19 cellular contexts compared by ENCODE assay signal in genomic region chr11:128585498-128586238, GRCh38. TPM values are rescaled to one million over a fixed set of nuclear protein-coding genes. Genes with fewer than 3 reads are reported as not detected.
DNase-seq lines count a peak whose midpoint lies in the region; ATAC-seq and TF ChIP-seq lines count a peak whose summit lies in the region.
"Had no signal": no experiment of that assay in that cellular context is flagged by ENCODE, and none has a peak within 500 bp of the region (broad histone marks: within the 10 kb centered on the region; RNA-seq: fewer than 3 reads in every experiment).

No MANE protein-coding gene starts in this region.

- no peaks in the 10 kb centered on the region for H3K36me3 Mint-ChIP-seq in MCF 10A (ENCODE audit: insufficient read depth, unreplicated experiment)
- H3K36me3 Mint-ChIP-seq in endodermal cell (ENCODE audit: low read depth): no peaks in the 10 kb centered on the region
- H3K36me3 Mint-ChIP-seq in stimulated activated memory B cell treated with anti-CD40 and anti-IgM and Interleukin-4, amounts not matched to agents 10 μg/mL and 1 μg/mL and 100 μg/mL, for 72 hours: no peaks in the 10 kb centered on the region

- H3K4me1 ChIP-seq in breast epithelium (no peaks in the 10 kb centered on the region), endodermal cell (ENCODE audit: control insufficient read depth, insufficient read depth, low read length) (peaks cover 8% of the 10 kb centered on the region), left lung (peaks cover 0 to 36% of the 10 kb centered on the region in 2 donors)
- H3K4me1 ChIP-seq: adrenal gland, sigmoid colon had no signal

- WGBS in endodermal cell (ENCODE audit: insufficient coverage in 1 of 2, insufficient read length in 1 of 2), 2 experiments: 22 to 28% methylated on average over 8 to 14 of the region's 14 CpGs

- no peak for TF ChIP-seq POLR2A in breast epithelium (IDR thresholded peaks at IDR 0.05)

- POLR2A ChIA-PET in MCF 10A (lab: Yijun Ruan, JAX): no interaction called here

- intact Hi-C loops in breast epithelium (cut with DNase I; ENCODE audit: low total_unique reads) (no loop called here), MCF 10A (cut with micrococcal nuclease) (no loop called here), left lung (cut with DNase I) (no loop called here)

- CTCF ChIA-PET in MCF 10A (lab: Yijun Ruan, JAX): no interaction called here

- no peak overlapping the region for H3K27ac Mint-ChIP-seq in MCF 10A (ENCODE audit: low read depth, unreplicated experiment)
- no peak overlapping the region for H3K27ac Mint-ChIP-seq in endodermal cell
- H3K27ac Mint-ChIP-seq in stimulated activated memory B cell treated with anti-CD40 and anti-IgM and Interleukin-4, amounts not matched to agents 10 μg/mL and 1 μg/mL and 100 μg/mL, for 72 hours: peak overlapping the region; percentile 5
- H3K27ac Mint-ChIP-seq: activated CD8-positive, alpha-beta T cell treated with anti-CD3 and anti-CD28 coated beads for 36 hours; CD4-positive, alpha-beta T cell had no signal

- BruUV-seq in MCF 10A (replicated peaks; lab: Mats Ljungman, UMichigan): no TSS peak

- peaks cover 23% of the 10 kb centered on the region for H3K27me3 Mint-ChIP-seq in MCF 10A (ENCODE audit: insufficient read depth, unreplicated experiment)
- H3K27me3 Mint-ChIP-seq in endodermal cell (ENCODE audit: insufficient read depth): peaks cover 87% of the 10 kb centered on the region
- no peaks in the 10 kb centered on the region for H3K27me3 Mint-ChIP-seq in stimulated activated memory B cell treated with anti-CD40 and anti-IgM and Interleukin-4, amounts not matched to agents 10 μg/mL and 1 μg/mL and 100 μg/mL, for 72 hours
- H3K27me3 Mint-ChIP-seq: activated CD8-positive, alpha-beta T cell treated with anti-CD3 and anti-CD28 coated beads for 36 hours; activated T-helper 17 cell treated with anti-CD3 and anti-CD28 coated beads, Interleukin-2, amount 50 U/mL, for 72 hours; CD4-positive, alpha-beta T cell had no signal

- H3K9me3 ChIP-seq in breast epithelium (no peaks in the 10 kb centered on the region), endodermal cell (ENCODE audit: control insufficient read depth, low read length) (peaks cover 4% of the 10 kb centered on the region), left lung (no peaks in the 10 kb centered on the region)
- H3K9me3 ChIP-seq: A549, adrenal gland, neutrophil, sigmoid colon had no signal

- H3K36me3 ChIP-seq in breast epithelium (no peaks in the 10 kb centered on the region), endodermal cell (ENCODE audit: control insufficient read depth, insufficient read depth, low read length) (no peaks in the 10 kb centered on the region), left lung (no peaks in the 10 kb centered on the region)
- H3K36me3 ChIP-seq: adrenal gland, neutrophil, sigmoid colon had no signal

- H3K9ac ChIP-seq in endodermal cell (ENCODE audit: extremely low read depth, low read length, poor library complexity, severe bottlenecking): no peak overlapping the region

- ATAC-seq in left lung (peak; percentile 55), HG03439 (IDR thresholded peaks at IDR 0.05; ENCODE audit: unreplicated experiment) (no peak)
- no peak for ATAC-seq in stimulated activated memory B cell treated with anti-CD40 and anti-IgM and Interleukin-4, amounts not matched to agents 10 μg/mL and 1 μg/mL and 100 μg/mL, for 72 hours
- ATAC-seq: A549; activated CD8-positive, alpha-beta T cell treated with anti-CD3 and anti-CD28 coated beads for 36 hours; activated T-helper 17 cell treated with anti-CD3 and anti-CD28 coated beads, Interleukin-2, amount 50 U/mL, for 72 hours had no signal

- H3K27ac ChIP-seq in breast epithelium (peak overlapping the region in 1 of 2 donors; percentile 50), endodermal cell (ENCODE audit: low read depth, low read length) (no peak overlapping the region), left lung (peak overlapping the region in 1 of 2 donors; percentile 35)
- H3K27ac ChIP-seq: A549, neutrophil had no signal

- H3K4me1 Mint-ChIP-seq in MCF 10A (ENCODE audit: insufficient read depth, unreplicated experiment) (peaks cover 8% of the 10 kb centered on the region), endodermal cell (peaks cover 41% of the 10 kb centered on the region)
- peaks cover 19% of the 10 kb centered on the region for H3K4me1 Mint-ChIP-seq in stimulated activated memory B cell treated with anti-CD40 and anti-IgM and Interleukin-4, amounts not matched to agents 10 μg/mL and 1 μg/mL and 100 μg/mL, for 72 hours

- no peak overlapping the region for H3K4me3 Mint-ChIP-seq in MCF 10A (ENCODE audit: unreplicated experiment)
- H3K4me3 Mint-ChIP-seq in endodermal cell: peak overlapping the region; percentile 53
- H3K4me3 Mint-ChIP-seq in stimulated activated memory B cell treated with anti-CD40 and anti-IgM and Interleukin-4, amounts not matched to agents 10 μg/mL and 1 μg/mL and 100 μg/mL, for 72 hours: no peak overlapping the region
- H3K4me3 Mint-ChIP-seq: activated CD8-positive, alpha-beta T cell treated with anti-CD3 and anti-CD28 coated beads for 36 hours; CD4-positive, alpha-beta T cell had no signal

- H3K4me3 ChIP-seq in breast epithelium (peak overlapping the region; percentile 18 to 47 (median 37)), endodermal cell (ENCODE audit: low read length) (no peak overlapping the region), left lung (peak overlapping the region in 1 of 2 donors; percentile 11)
- H3K4me3 ChIP-seq: A549 had no signal

- no peak for DNase-seq in breast epithelium (ENCODE audit: low spot score in 2 of 2)
- no peak for DNase-seq in MCF 10A (ENCODE audit: unreplicated experiment)
- peak; percentile 74 for DNase-seq in endodermal cell
- no peak for DNase-seq in left lung
- no peak for DNase-seq in amniotic stem cell (lab: John Stamatoyannopoulos, UW)
- no peak for DNase-seq in activated T-cell treated with anti-CD3 and anti-CD28 coated beads, Interleukin-2, amount 50 U/mL, for 1 hour
- DNase-seq: activated CD8-positive, alpha-beta T cell treated with anti-CD3 and anti-CD28 coated beads for 36 hours; adrenal gland; CD4-positive, alpha-beta T cell; GOT3; head of caudate nucleus; NCI-H2029; sigmoid colon; stimulated activated CD4-positive, alpha-beta T cell treated with anti-CD3 and anti-CD28 coated beads, Interleukin-4, amount 100 ng/mL, for 24 hours had no signal

- no peaks in the 10 kb centered on the region for H3K27me3 ChIP-seq in breast epithelium
- H3K27me3 ChIP-seq in endodermal cell (ENCODE audit: control insufficient read depth, insufficient read depth, low read length, poor library complexity, severe bottlenecking): peaks cover 85% of the 10 kb centered on the region
- H3K27me3 ChIP-seq in left lung: no peaks in the 10 kb centered on the region
- H3K27me3 ChIP-seq: adrenal gland, neutrophil had no signal

- TF ChIP-seq CTCF in breast epithelium (IDR thresholded peaks at IDR 0.05): no peak
- no peak for TF ChIP-seq CTCF in MCF 10A (IDR thresholded peaks at IDR 0.05; ENCODE audit: unreplicated experiment)
- no peak for TF ChIP-seq CTCF in endodermal cell (conservative IDR thresholded peaks at IDR 0.05)
- TF ChIP-seq CTCF in left lung (IDR thresholded peaks at IDR 0.05): no peak

- H3K9me3 Mint-ChIP-seq in MCF 10A (ENCODE audit: unreplicated experiment) (no peaks in the 10 kb centered on the region), endodermal cell (no peaks in the 10 kb centered on the region)
- no peaks in the 10 kb centered on the region for H3K9me3 Mint-ChIP-seq in stimulated activated memory B cell treated with anti-CD40 and anti-IgM and Interleukin-4, amounts not matched to agents 10 μg/mL and 1 μg/mL and 100 μg/mL, for 72 hours
- H3K9me3 Mint-ChIP-seq: activated T-helper 17 cell treated with anti-CD3 and anti-CD28 coated beads, Interleukin-2, amount 50 U/mL, for 72 hours; CD4-positive, alpha-beta T cell had no signal

RNA-seq across cellular contexts. Expression of gene ETS1, which starts 1.7 kb away (rescaled TPM):
- total RNA-seq in breast epithelium (10 to 100 TPM; 65.6 to 92.1 (median 73.2) TPM), MCF 10A (2022) (63.2 and 82.0 TPM in 2 replicates), endodermal cell (10 to 100 TPM; 34.3 to 36.4 TPM), left lung (100 to 1,000 TPM in 1 of 2 donors, 10 to 100 TPM in 1; 70.2 to 108 TPM)
- 24.1 TPM for polyA plus RNA-seq in endodermal cell (2013, experiment 1 of 2)
- 23.3 TPM for polyA plus RNA-seq in endodermal cell (2013, experiment 2 of 2)
